In the genomic region with DNA sequence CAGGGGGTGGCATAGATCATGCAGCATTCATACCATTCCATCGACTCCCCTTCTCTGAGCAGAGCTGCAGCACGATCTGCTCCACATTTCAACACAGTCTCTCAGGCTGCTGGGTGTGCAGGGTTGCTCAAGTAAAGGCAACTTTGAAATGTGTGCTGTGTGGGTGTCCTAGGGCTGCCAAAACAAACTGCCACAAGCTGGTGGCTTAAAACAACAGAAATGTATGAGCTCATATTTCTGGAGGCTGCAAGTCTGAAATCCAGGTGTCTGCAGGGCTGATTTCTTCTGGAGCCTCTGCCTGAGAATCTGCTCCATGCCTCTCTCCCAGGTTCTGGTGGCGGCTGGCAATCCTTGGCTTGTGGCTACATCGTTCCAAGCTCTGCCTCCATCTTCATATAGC, we compare ENCODE assay signal across 12 cellular contexts.
A peak's percentile ranks its signal among the peaks of the same experiment; 100 is the strongest.
DNase-seq lines count a peak whose midpoint lies in the region; ATAC-seq, FAIRE-seq and TF ChIP-seq lines count a peak whose summit lies in the region.
"Had no signal": no experiment of that assay in that cellular context is flagged by ENCODE, and none has a peak within 500 bp of the region (broad histone marks: within the 10 kb centered on the region; RNA-seq: fewer than 3 reads in every experiment).

No MANE protein-coding gene starts in this region.

- H4K91ac ChIP-seq in IMR-90 (ENCODE audit: insufficient read depth, low read depth, low read length), result peak overlapping the region; percentile 50

- peak overlapping the region; percentile 6; the same call in 1 of the 2 replicates for H4K5ac ChIP-seq in IMR-90 (ENCODE audit: low read depth, low read length)

- no peak overlapping the region for H3K18ac ChIP-seq in IMR-90 (ENCODE audit: low read depth, low read length)

- TF ChIP-seq EP300 in A549 (IDR thresholded peaks at IDR 0.05), result peak in 1 of 2 experiments; percentile 29; a peak in 1 of 5 replicates

- H2BK5ac ChIP-seq in IMR-90 (ENCODE audit: low read depth, low read length, poor library complexity, severe bottlenecking), result peak overlapping the region; percentile 43

- CTCF ChIA-PET in A549 (lab: Yijun Ruan, JAX), result interaction anchor here (0.9 kb wide), 1 partner anchor 211 kb away, joined by 3 read pairs; no protein-coding TSS in a partner anchor
- CTCF ChIA-PET in IMR-90 (lab: Yijun Ruan, JAX), result no interaction called here

- no peak for FAIRE-seq in A549 (lab: Jason Lieb, UNC)

- TF ChIP-seq RAD21 in A549 (conservative IDR thresholded peaks at IDR 0.05 in 1 of 2, IDR thresholded peaks at IDR 0.05 in 1 of 2) (no peak), IMR-90 (IDR thresholded peaks at IDR 0.05; ENCODE audit: low read length) (no peak)

- in situ Hi-C loops in IMR-90 (cut with MboI; ENCODE audit: low sequenced_read_pairs), result no loop called here

- no TSS peak for BruUV-seq in IMR-90 (replicated peaks; lab: Mats Ljungman, UMichigan)

- H2AFZ ChIP-seq in IMR-90 (replicated peaks; ENCODE audit: low read length, poor library complexity), result peak overlapping the region; percentile 2

- peaks cover 20% of the 10 kb centered on the region for H3K9me1 ChIP-seq in IMR-90 (ENCODE audit: insufficient read depth, low read length)

- no peak overlapping the region for H3K23ac ChIP-seq in IMR-90 (ENCODE audit: low read depth, low read length)

- no peak overlapping the region for H3K56ac ChIP-seq in IMR-90 (ENCODE audit: extremely low read depth, insufficient read depth, low read length)

- WGBS in A549 (ENCODE audit: missing lambda C conversion rate), result 61% methylated on average over 4 of the region's 4 CpGs
- WGBS in IMR-90 (ENCODE audit: extremely low coverage in 2 of 2, insufficient read length in 1 of 2), 2 experiments, result 92% methylated on average over 2 of the region's 4 CpGs; no CpG with 5 or more reads in 1 of the 2 experiments

- TF ChIP-seq CTCF in A549 (IDR thresholded peaks at IDR 0.05) (no peak), IMR-90 (conservative IDR thresholded peaks at IDR 0.05; ENCODE audit: low read depth, low read length) (no peak), BE2C (IDR thresholded peaks at IDR 0.05; ENCODE audit: low read depth, low read length) (no peak)

- H2AK5ac ChIP-seq in IMR-90 (ENCODE audit: low read depth, low read length), result no peak overlapping the region

- H4K20me1 ChIP-seq in IMR-90 (ENCODE audit: insufficient read depth, low read length), result no peaks in the 10 kb centered on the region

- H3K4me1 ChIP-seq in A549, result peaks cover 60% of the 10 kb centered on the region
- peaks cover 22% of the 10 kb centered on the region for H3K4me1 ChIP-seq in IMR-90 (ENCODE audit: control insufficient read depth, insufficient read depth, low read length)
- peaks cover 4% of the 10 kb centered on the region for H3K4me1 ChIP-seq in BE2C

- H3K9me3 ChIP-seq in A549, result no peaks in the 10 kb centered on the region
- no peaks in the 10 kb centered on the region for H3K9me3 ChIP-seq in IMR-90 (ENCODE audit: control insufficient read depth, insufficient read depth, low read length)
- H3K9me3 ChIP-seq in BE2C, result no peaks in the 10 kb centered on the region

- H3K27me3 ChIP-seq in IMR-90 (ENCODE audit: control insufficient read depth, insufficient read depth, low read length) (no peaks in the 10 kb centered on the region), BE2C (no peaks in the 10 kb centered on the region)

- H2AK9ac ChIP-seq in IMR-90 (replicated peaks; ENCODE audit: low read depth, low read length, poor library complexity), result no peak overlapping the region

- no peak overlapping the region for H2BK15ac ChIP-seq in IMR-90 (ENCODE audit: low read depth, low read length)

- H3K79me1 ChIP-seq in IMR-90 (ENCODE audit: low read depth in 1 of 2, low read length in 2 of 2), result no peaks in the 10 kb centered on the region; a peak in 1 of 4 replicates

- TF ChIP-seq POLR2A in A549 (IDR thresholded peaks at IDR 0.05; ENCODE audit: low read length), result no peak
- no peak for TF ChIP-seq POLR2A in IMR-90 (IDR thresholded peaks at IDR 0.05; ENCODE audit: low read depth, low read length)

- dilution Hi-C loops in IMR-90 (cut with HindIII; ENCODE audit: low sequenced_read_pairs, unreplicated experiment), result no loop called here

- peak overlapping the region; percentile 2; the same call in 1 of the 2 replicates for H2BK20ac ChIP-seq in IMR-90 (ENCODE audit: low read depth, low read length)

- H3K4me3 ChIP-seq in A549 (no peak overlapping the region), IMR-90 (ENCODE audit: insufficient read depth, low read depth, low read length) (no peak overlapping the region), BE2C (ENCODE audit: low read depth, low read length) (no peak overlapping the region)

- H3K14ac ChIP-seq in IMR-90 (replicated peaks; ENCODE audit: low read depth, low read length), result no peak overlapping the region

- H4K8ac ChIP-seq in IMR-90 (ENCODE audit: low read depth in 2 of 2, low read length in 2 of 2), result no peak overlapping the region

- H3K9ac ChIP-seq in IMR-90 (ENCODE audit: low read depth, low read length), result no peak overlapping the region

- H3K4ac ChIP-seq in IMR-90 (ENCODE audit: low read depth, low read length), result peak overlapping the region; percentile 2

- DNase-seq in A549 (ENCODE audit: low read depth in 1 of 2, low spot score in 1 of 2), result peak in 1 of 2 experiments; percentile 56
- peak; percentile 80 for DNase-seq in IMR-90
- DNase-seq in amniotic stem cell (lab: John Stamatoyannopoulos, UW), result peak; percentile 51
- DNase-seq in inferior parietal cortex (ENCODE audit: extremely low spot score), result peak; percentile 25
- DNase-seq in NCI-H524 treated with DMSO at 0.1 percent for 48 hours (lab: John Stamatoyannopoulos, UW), result no peak
- no peak for DNase-seq in BE2C
- DNase-seq: activated T-cell treated with anti-CD3 and anti-CD28 coated beads, Interleukin-2, amount 50 U/mL, for 72 hours; glutamatergic neuron; NCI-H1105 treated with DMSO at 0.1 percent for 48 hours; retina had no signal

- H2BK120ac ChIP-seq in IMR-90 (ENCODE audit: low read depth, low read length), result peak overlapping the region; percentile 5

- H3K27ac ChIP-seq in A549, result peak overlapping the region; percentile 90 to 96
- no peak overlapping the region for H3K27ac ChIP-seq in IMR-90 (ENCODE audit: insufficient read depth, low read length)

- peak overlapping the region; percentile 67 for H3K4me2 ChIP-seq in A549
- no peak overlapping the region for H3K4me2 ChIP-seq in IMR-90 (ENCODE audit: low read depth, low read length)

- intact Hi-C loops in IMR-90 (cut with micrococcal nuclease), result loop anchor here (5.0 kb wide), 1 partner anchor 68 kb away; a partner anchor contains a TSS

- POLR2A ChIA-PET in A549 (lab: Yijun Ruan, JAX) (interaction anchor here (1.8 kb wide), 1 partner anchor 67 kb away, joined by 22 read pairs; a partner anchor contains a TSS), IMR-90 (lab: Charles Lee; ENCODE audit: unreplicated experiment) (no interaction called here)

- H3K36me3 ChIP-seq in IMR-90 (ENCODE audit: control insufficient read depth, insufficient read depth, low read length) (no peaks in the 10 kb centered on the region), BE2C (no peaks in the 10 kb centered on the region)

- ATAC-seq in A549, result peak; percentile 67 to 76
- peak; percentile 52 for ATAC-seq in IMR-90 (ENCODE audit: low read depth)
- ATAC-seq in HG03521 (IDR thresholded peaks at IDR 0.05; ENCODE audit: unreplicated experiment), result no peak
- ATAC-seq in GM19397 (IDR thresholded peaks at IDR 0.05; ENCODE audit: unreplicated experiment), result no peak
- ATAC-seq: activated T-cell treated with anti-CD3 and anti-CD28 coated beads, Interleukin-2, amount 50 U/mL, for 72 hours had no signal

TF ChIP-seq in A549, 52 proteins besides CTCF, POLR2A, EP300 and RAD21:
- no peak for TF ChIP-seq NFE2L2 (conservative IDR thresholded peaks at IDR 0.05; ENCODE audit: low read length)
- no peak for TF ChIP-seq HOXB5 (CRISPR knock-in tag; IDR thresholded peaks at IDR 0.05)
- peak in 1 of 2 experiments; percentile 42; a peak in 1 of 4 replicates for TF ChIP-seq CEBPB (IDR thresholded peaks at IDR 0.05)
- no peak for TF ChIP-seq NR3C1 (IDR thresholded peaks at IDR 0.05)
- no peak for TF ChIP-seq RNF2 (IDR thresholded peaks at IDR 0.05; ENCODE audit: borderline replicate concordance, low read depth)

TF ChIP-seq in IMR-90, 13 proteins besides CTCF, POLR2A, EP300 and RAD21:
- TF ChIP-seq NFE2L2 (IDR thresholded peaks at IDR 0.05; ENCODE audit: low read depth, low read length) (no peak), MAZ (IDR thresholded peaks at IDR 0.05; ENCODE audit: borderline replicate concordance, low read depth, low read length) (no peak), MXI1 (IDR thresholded peaks at IDR 0.05; ENCODE audit: borderline replicate concordance, low read depth, low read length) (no peak), RFX5 (IDR thresholded peaks at IDR 0.05; ENCODE audit: low read depth, low read length) (no peak), BHLHE40 (IDR thresholded peaks at IDR 0.05; ENCODE audit: low read depth, low read length) (peak; percentile 74), FOS (IDR thresholded peaks at IDR 0.05; ENCODE audit: low read depth, low read length) (peak; percentile 18; the same call in 1 of the 2 replicates), MAFK (IDR thresholded peaks at IDR 0.05; ENCODE audit: low read depth, low read length) (no peak), CEBPB (IDR thresholded peaks at IDR 0.05; ENCODE audit: low read depth, low read length) (peak; percentile 91), RCOR1 (IDR thresholded peaks at IDR 0.05; ENCODE audit: insufficient replicate concordance, low read length) (no peak)
- TF ChIP-seq, protein P1, sequence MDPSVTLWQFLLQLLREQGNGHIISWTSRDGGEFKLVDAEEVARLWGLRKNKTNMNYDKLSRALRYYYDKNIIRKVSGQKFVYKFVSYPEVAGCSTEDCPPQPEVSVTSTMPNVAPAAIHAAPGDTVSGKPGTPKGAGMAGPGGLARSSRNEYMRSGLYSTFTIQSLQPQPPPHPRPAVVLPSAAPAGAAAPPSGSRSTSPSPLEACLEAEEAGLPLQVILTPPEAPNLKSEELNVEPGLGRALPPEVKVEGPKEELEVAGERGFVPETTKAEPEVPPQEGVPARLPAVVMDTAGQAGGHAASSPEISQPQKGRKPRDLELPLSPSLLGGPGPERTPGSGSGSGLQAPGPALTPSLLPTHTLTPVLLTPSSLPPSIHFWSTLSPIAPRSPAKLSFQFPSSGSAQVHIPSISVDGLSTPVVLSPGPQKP (IDR thresholded peaks at IDR 0.05; ENCODE audit: borderline replicate concordance, low read depth, low read length), result no peak
- TF ChIP-seq, protein P2, sequence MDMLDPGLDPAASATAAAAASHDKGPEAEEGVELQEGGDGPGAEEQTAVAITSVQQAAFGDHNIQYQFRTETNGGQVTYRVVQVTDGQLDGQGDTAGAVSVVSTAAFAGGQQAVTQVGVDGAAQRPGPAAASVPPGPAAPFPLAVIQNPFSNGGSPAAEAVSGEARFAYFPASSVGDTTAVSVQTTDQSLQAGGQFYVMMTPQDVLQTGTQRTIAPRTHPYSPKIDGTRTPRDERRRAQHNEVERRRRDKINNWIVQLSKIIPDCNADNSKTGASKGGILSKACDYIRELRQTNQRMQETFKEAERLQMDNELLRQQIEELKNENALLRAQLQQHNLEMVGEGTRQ (IDR thresholded peaks at IDR 0.05; ENCODE audit: low read depth, low read length), result no peak

Comparison
In these comparisons a context has a peak if more than half of its experiments do, and no peak if none do; other contexts are left out.
1. ATAC-seq: peak in A549 (2 of 2) and IMR-90 (single experiment); none in HG03521 (single experiment) and GM19397 (single experiment).
2. DNase-seq: peak in IMR-90 (single experiment), amniotic stem cell (single experiment) and inferior parietal cortex (single experiment); none in NCI-H524 treated with DMSO at 0.1 percent for 48 hours (single experiment) and BE2C (single experiment).